14 cellular contexts compared by ENCODE assay signal in the genomic region with DNA sequence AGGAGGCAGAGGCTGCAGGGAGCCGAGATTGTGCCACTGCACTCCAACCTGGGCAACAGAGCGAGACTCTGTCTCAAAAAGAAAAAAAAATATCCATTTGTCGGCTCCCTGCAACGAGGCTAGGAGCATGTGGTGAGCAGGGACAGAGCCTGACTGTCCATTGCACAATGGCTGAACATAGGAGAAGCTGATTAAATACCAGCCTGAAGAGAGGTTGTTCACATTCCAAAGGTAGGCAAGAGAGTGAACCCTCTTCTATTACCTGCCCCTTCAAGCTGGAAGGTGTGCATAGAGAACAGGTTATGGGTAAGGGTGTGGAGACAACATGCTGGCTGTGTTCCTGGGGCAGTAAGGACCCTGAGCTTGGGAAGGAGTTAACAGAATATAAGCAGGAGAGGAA.
DNase-seq lines count a peak whose midpoint lies in the region; ATAC-seq and TF ChIP-seq lines count a peak whose summit lies in the region.
"Had no signal": no experiment of that assay in that cellular context is flagged by ENCODE, and none has a peak within 500 bp of the region (broad histone marks: within the 10 kb centered on the region; RNA-seq: fewer than 3 reads in every experiment).

No MANE protein-coding gene starts in this region.

- peak overlapping the region; percentile 16 for H3K27ac Mint-ChIP-seq in T-helper 1 cell treated with Interleukin-12 subunit alpha and Interleukin-12 subunit beta and Interleukin-4 antibody, amounts not matched to agents 30 μg/mL and 1 μg/mL, for 36 hours
- H3K27ac Mint-ChIP-seq in progenitor cell of endocrine pancreas = peak overlapping the region; percentile 1
- H3K27ac Mint-ChIP-seq: CD8-positive, alpha-beta T cell had no signal

- peak overlapping the region; percentile 81 to 89 for H3K27ac ChIP-seq in right atrium auricular region
- H3K27ac ChIP-seq in upper lobe of right lung = peak overlapping the region; percentile 43
- no peak overlapping the region for H3K27ac ChIP-seq in caudate nucleus (ENCODE audit: low read depth, low read length)
- H3K27ac ChIP-seq: 22Rv1 had no signal

- H3K36me3 ChIP-seq in right atrium auricular region (peaks cover 30% of the 10 kb centered on the region), upper lobe of right lung (no peaks in the 10 kb centered on the region)

- intact Hi-C loops in left ventricle myocardium superior (cut with micrococcal nuclease) (no loop called here), upper lobe of right lung (cut with DNase I) (no loop called here)

- H3K4me3 ChIP-seq in right atrium auricular region (no peak overlapping the region), upper lobe of right lung (no peak overlapping the region)

- TF ChIP-seq CTCF in right atrium auricular region (IDR thresholded peaks at IDR 0.05) = no peak
- no peak for TF ChIP-seq CTCF in progenitor cell of endocrine pancreas (IDR thresholded peaks at IDR 0.05; ENCODE audit: unreplicated experiment)
- TF ChIP-seq CTCF in upper lobe of right lung (IDR thresholded peaks at IDR 0.05) = no peak

- peaks cover 36% of the 10 kb centered on the region for H3K36me3 Mint-ChIP-seq in T-helper 1 cell treated with Interleukin-12 subunit alpha and Interleukin-12 subunit beta and Interleukin-4 antibody, amounts not matched to agents 30 μg/mL and 1 μg/mL, for 36 hours (ENCODE audit: low read depth)
- peaks cover 4% of the 10 kb centered on the region for H3K36me3 Mint-ChIP-seq in progenitor cell of endocrine pancreas (ENCODE audit: insufficient read depth)
- H3K36me3 Mint-ChIP-seq: CD8-positive, alpha-beta T cell had no signal

- H3K4me1 Mint-ChIP-seq in T-helper 1 cell treated with Interleukin-12 subunit alpha and Interleukin-12 subunit beta and Interleukin-4 antibody, amounts not matched to agents 30 μg/mL and 1 μg/mL, for 36 hours (ENCODE audit: low read depth) = peaks cover 44% of the 10 kb centered on the region
- H3K4me1 Mint-ChIP-seq in progenitor cell of endocrine pancreas (ENCODE audit: low read depth) = peaks cover 6% of the 10 kb centered on the region

- H3K4me1 ChIP-seq in right atrium auricular region = peaks cover 0 to 50% of the 10 kb centered on the region in 2 donors
- peaks cover 34% of the 10 kb centered on the region for H3K4me1 ChIP-seq in upper lobe of right lung

- no peaks in the 10 kb centered on the region for H3K27me3 ChIP-seq in right atrium auricular region
- no peaks in the 10 kb centered on the region for H3K27me3 ChIP-seq in upper lobe of right lung

- H3K9me3 ChIP-seq in right atrium auricular region (no peaks in the 10 kb centered on the region), upper lobe of right lung (no peaks in the 10 kb centered on the region)

- peaks cover 17% of the 10 kb centered on the region for H3K9me3 Mint-ChIP-seq in T-helper 1 cell treated with Interleukin-12 subunit alpha and Interleukin-12 subunit beta and Interleukin-4 antibody, amounts not matched to agents 30 μg/mL and 1 μg/mL, for 36 hours
- H3K9me3 Mint-ChIP-seq in progenitor cell of endocrine pancreas (ENCODE audit: low read depth) = peaks cover 13% of the 10 kb centered on the region

- no peak overlapping the region for H3K4me3 Mint-ChIP-seq in T-helper 1 cell treated with Interleukin-12 subunit alpha and Interleukin-12 subunit beta and Interleukin-4 antibody, amounts not matched to agents 30 μg/mL and 1 μg/mL, for 36 hours
- no peak overlapping the region for H3K4me3 Mint-ChIP-seq in progenitor cell of endocrine pancreas (ENCODE audit: low read depth)
- H3K4me3 Mint-ChIP-seq: CD8-positive, alpha-beta T cell had no signal

- ATAC-seq in left ventricle myocardium superior (no peak), upper lobe of right lung (peak; percentile 78)
- ATAC-seq: CD8-positive, alpha-beta T cell had no signal

- H3K27me3 Mint-ChIP-seq in T-helper 1 cell treated with Interleukin-12 subunit alpha and Interleukin-12 subunit beta and Interleukin-4 antibody, amounts not matched to agents 30 μg/mL and 1 μg/mL, for 36 hours (ENCODE audit: low read depth) = peaks cover 5% of the 10 kb centered on the region
- no peaks in the 10 kb centered on the region for H3K27me3 Mint-ChIP-seq in progenitor cell of endocrine pancreas

- no peak for DNase-seq in T-helper 1 cell
- peak; percentile 16 for DNase-seq in right atrium auricular region (ENCODE audit: low spot score)
- no peak for DNase-seq in left ventricle myocardium superior
- no peak for DNase-seq in progenitor cell of endocrine pancreas (ENCODE audit: low spot score, unreplicated experiment)
- no peak for DNase-seq in upper lobe of right lung
- no peak for DNase-seq in NCI-H524 treated with DMSO at 0.1 percent for 48 hours (lab: John Stamatoyannopoulos, UW)
- DNase-seq in caudate nucleus (lab: John Stamatoyannopoulos, UW) = no peak
- DNase-seq: CD8-positive, alpha-beta T cell; DND-41; GDM1; NCI-H345; NCI-H69 had no signal
